ENCODE assay signal across 1 cellular context in genomic region chr5:178117911-178118310, GRCh38.
TF ChIP-seq lines count a peak whose summit lies in the region.

No MANE protein-coding gene starts in this region.

TF ChIP-seq in endothelial cell of umbilical vein, 7 proteins besides CTCF, POLR2A, EP300 and RAD21:
- no peak for TF ChIP-seq EZH2 (IDR thresholded peaks at IDR 0.05; ENCODE audit: borderline replicate concordance, low read depth, low read length, severe bottlenecking)
- TF ChIP-seq FOS (IDR thresholded peaks at IDR 0.05; ENCODE audit: borderline replicate concordance, insufficient read depth, low read length), result no peak
- no peak for TF ChIP-seq POLR2AphosphoS5 (IDR thresholded peaks at IDR 0.05; ENCODE audit: insufficient read depth, low read depth, low read length)
- TF ChIP-seq JUN (IDR thresholded peaks at IDR 0.05; ENCODE audit: borderline replicate concordance, insufficient read depth, insufficient read length, low read depth), result no peak
- TF ChIP-seq GATA2 (IDR thresholded peaks at IDR 0.05; ENCODE audit: insufficient read depth, insufficient read length, low read depth, low read length), result no peak
- TF ChIP-seq MYC (IDR thresholded peaks at IDR 0.05; ENCODE audit: low read depth, low read length), result no peak
- TF ChIP-seq, protein P1, sequence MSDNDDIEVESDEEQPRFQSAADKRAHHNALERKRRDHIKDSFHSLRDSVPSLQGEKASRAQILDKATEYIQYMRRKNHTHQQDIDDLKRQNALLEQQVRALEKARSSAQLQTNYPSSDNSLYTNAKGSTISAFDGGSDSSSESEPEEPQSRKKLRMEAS (IDR thresholded peaks at IDR 0.05; ENCODE audit: insufficient read depth, insufficient read length), result no peak
